Comparison of ENCODE assay signal across 17 cellular contexts in genomic region chr1:67300561-67300960, GRCh38. TPM values are rescaled to one million over a fixed set of nuclear protein-coding genes. Genes with fewer than 3 reads are reported as not detected.
"Had no signal": no experiment of that assay in that cellular context is flagged by ENCODE, and none has a peak within 500 bp of the region (broad histone marks: within the 10 kb centered on the region; RNA-seq: fewer than 3 reads in every experiment).

No MANE protein-coding gene starts in this region.

- ATAC-seq: activated CD4-positive, CD25-positive, alpha-beta regulatory T cell treated with anti-CD3 and anti-CD28 coated beads, Interleukin-2, amount 50 U/mL, for 24 hours; activated naive CD4-positive, alpha-beta T cell treated with anti-CD3 and anti-CD28 coated beads, Interleukin-2, amount 50 U/mL, for 72 hours; effector memory CD8-positive, alpha-beta T cell; psoas muscle; sciatic nerve; stimulated activated memory B cell treated with anti-CD40 and anti-IgM and Interleukin-4, amounts not matched to agents 10 μg/mL and 1 μg/mL and 100 μg/mL, for 72 hours had no signal

- H3K27ac Mint-ChIP-seq: activated naive CD4-positive, alpha-beta T cell treated with anti-CD3 and anti-CD28 coated beads, Interleukin-2, amount 50 U/mL, for 72 hours; effector memory CD8-positive, alpha-beta T cell; mesothelial cell of epicardium; neural progenitor cell; stimulated activated memory B cell treated with anti-CD40 and anti-IgM and Interleukin-4, amounts not matched to agents 10 μg/mL and 1 μg/mL and 100 μg/mL, for 72 hours had no signal

- H3K27ac ChIP-seq: neural progenitor cell, psoas muscle had no signal

- H3K36me3 Mint-ChIP-seq: mesothelial cell of epicardium; neural progenitor cell; stimulated activated memory B cell treated with anti-CD40 and anti-IgM and Interleukin-4, amounts not matched to agents 10 μg/mL and 1 μg/mL and 100 μg/mL, for 72 hours had no signal

- DNase-seq: activated effector memory CD4-positive, alpha-beta T cell treated with anti-CD3 and anti-CD28 coated beads, Interleukin-2, amount 50 U/mL, for 16 hours; dermis blood vessel endothelial cell; effector memory CD8-positive, alpha-beta T cell; psoas muscle; stimulated activated CD4-positive, alpha-beta T cell treated with anti-CD3 and anti-CD28 coated beads, Interleukin-12 subunit alpha, Interleukin-12 subunit beta, amount 100 ng/mL, for 4 hours; stimulated activated CD4-positive, alpha-beta T cell treated with anti-CD3 and anti-CD28 coated beads, Interleukin-2, amount 100 ng/mL, for 24 hours; SW 1271; T-helper 9 cell had no signal

- H3K4me1 ChIP-seq: neural progenitor cell, psoas muscle had no signal

- H3K36me3 ChIP-seq: neural progenitor cell had no signal

- H3K4me3 ChIP-seq: lung, neural progenitor cell, psoas muscle had no signal

- H3K4me3 Mint-ChIP-seq: effector memory CD8-positive, alpha-beta T cell; mesothelial cell of epicardium; neural progenitor cell; stimulated activated memory B cell treated with anti-CD40 and anti-IgM and Interleukin-4, amounts not matched to agents 10 μg/mL and 1 μg/mL and 100 μg/mL, for 72 hours had no signal

- H3K9me3 Mint-ChIP-seq: effector memory CD8-positive, alpha-beta T cell; mesothelial cell of epicardium; neural progenitor cell; stimulated activated memory B cell treated with anti-CD40 and anti-IgM and Interleukin-4, amounts not matched to agents 10 μg/mL and 1 μg/mL and 100 μg/mL, for 72 hours had no signal

- H3K27me3 Mint-ChIP-seq: effector memory CD8-positive, alpha-beta T cell had no signal

- H3K4me1 Mint-ChIP-seq: neural progenitor cell; stimulated activated memory B cell treated with anti-CD40 and anti-IgM and Interleukin-4, amounts not matched to agents 10 μg/mL and 1 μg/mL and 100 μg/mL, for 72 hours had no signal

- H3K9me3 ChIP-seq: psoas muscle had no signal

RNA-seq across cellular contexts. Expression of gene IL12RB2, which starts 7.1 kb away (rescaled TPM):
- total RNA-seq: chondrocyte, dermis blood vessel endothelial cell, osteocyte had no signal
